1 cellular context compared by ENCODE assay signal in genomic region chr15:85407421-85408269, GRCh38.
TF ChIP-seq lines count a peak whose summit lies in the region.

No MANE protein-coding gene starts in this region.

TF ChIP-seq in HepG2, 621 proteins besides CTCF, POLR2A, EP300 and RAD21 (continued from another document):
- no peak for TF ChIP-seq ZNF687 (CRISPR knock-in tag; IDR thresholded peaks at IDR 0.05)
- peak; percentile 46 for TF ChIP-seq ARID5B (CRISPR knock-in tag; IDR thresholded peaks at IDR 0.05)
- TF ChIP-seq SAP130 (CRISPR knock-in tag; IDR thresholded peaks at IDR 0.05; ENCODE audit: low read depth): 0 out of 2 replicates have a peak, but pooled peaks have one; percentile 10
- TF ChIP-seq ZSCAN22 (CRISPR knock-in tag; IDR thresholded peaks at IDR 0.05): no peak
- peak; percentile 80 for TF ChIP-seq FOSL2 (CRISPR knock-in tag; IDR thresholded peaks at IDR 0.05)
- TF ChIP-seq ZNF792 (CRISPR knock-in tag; IDR thresholded peaks at IDR 0.05): no peak
- TF ChIP-seq RARA (CRISPR knock-in tag; IDR thresholded peaks at IDR 0.05): 0 out of 2 replicates have a peak, but pooled peaks have one; percentile 30
- no peak for TF ChIP-seq ZSCAN9 (CRISPR knock-in tag; IDR thresholded peaks at IDR 0.05; ENCODE audit: borderline replicate concordance)
- no peak for TF ChIP-seq PRPF4 (IDR thresholded peaks at IDR 0.05; ENCODE audit: low read depth, low read length, poor library complexity, severe bottlenecking)
- no peak for TF ChIP-seq CSRNP1 (CRISPR knock-in tag; IDR thresholded peaks at IDR 0.05)
- TF ChIP-seq ZNF350 (CRISPR knock-in tag; IDR thresholded peaks at IDR 0.05; ENCODE audit: borderline replicate concordance, low read depth): no peak
